19 cellular contexts compared by ENCODE assay signal in the genomic region with DNA sequence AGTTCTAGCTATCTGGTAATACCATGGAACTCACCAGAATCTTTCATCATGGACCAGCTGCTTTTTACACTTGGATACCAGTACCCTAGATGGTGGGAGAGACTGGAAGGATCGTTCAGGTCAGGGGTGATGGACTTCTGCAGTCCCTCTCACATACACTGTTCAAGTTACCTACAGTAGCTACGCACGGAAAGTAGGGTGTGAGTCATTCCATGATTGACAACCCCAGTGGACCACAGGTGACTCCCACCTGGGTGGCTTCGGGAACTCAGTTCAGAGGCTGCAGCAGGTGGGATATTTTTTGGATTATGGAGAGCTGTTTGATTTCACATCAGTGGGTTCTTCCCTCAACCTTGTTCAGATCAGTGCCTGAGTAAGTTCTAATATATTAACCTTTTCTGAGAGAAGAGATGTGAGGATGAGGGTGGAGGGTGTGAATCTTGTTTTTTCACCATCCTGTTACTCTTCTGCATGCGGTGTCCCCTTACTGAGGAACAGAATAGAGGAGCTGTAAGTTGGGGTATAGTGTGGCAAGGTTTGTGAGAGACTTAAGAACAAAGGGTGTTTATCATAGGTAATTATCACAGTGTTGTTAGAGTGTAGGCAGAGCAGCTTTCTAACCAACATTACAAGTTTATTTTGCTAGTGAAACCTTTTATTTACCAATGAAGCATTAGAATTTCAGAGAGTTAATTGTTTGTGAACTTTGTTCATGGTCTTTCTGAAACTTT. TPM values are rescaled to one million over a fixed set of nuclear protein-coding genes. Genes with fewer than 3 reads are reported as not detected.
DNase-seq lines count a peak whose midpoint lies in the region; ATAC-seq and TF ChIP-seq lines count a peak whose summit lies in the region.
"Had no signal": no experiment of that assay in that cellular context is flagged by ENCODE, and none has a peak within 500 bp of the region (broad histone marks: within the 10 kb centered on the region; RNA-seq: fewer than 3 reads in every experiment).

No MANE protein-coding gene starts in this region.

- peak overlapping the region; percentile 52 to 85 (median 74) for H3K4me3 Mint-ChIP-seq in CD4-positive, CD25-positive, alpha-beta regulatory T cell
- peak overlapping the region; percentile 62 for H3K4me3 Mint-ChIP-seq in CD4-positive, alpha-beta T cell
- peak overlapping the region; percentile 14 to 44 for H3K4me3 Mint-ChIP-seq in activated T-cell treated with anti-CD3 and anti-CD28 coated beads, Interleukin-2, amount 50 U/mL, for 72 hours
- H3K4me3 Mint-ChIP-seq in immature natural killer cell = peak overlapping the region; percentile 59 to 76 (median 70)
- H3K4me3 Mint-ChIP-seq: stimulated activated memory B cell treated with anti-CD40 and anti-IgM and Interleukin-4, amounts not matched to agents 10 μg/mL and 1 μg/mL and 100 μg/mL, for 72 hours had no signal

- H3K27me3 ChIP-seq in CD4-positive, CD25-positive, alpha-beta regulatory T cell (ENCODE audit: control insufficient read depth, insufficient read depth, low read length) = no peaks in the 10 kb centered on the region
- no peaks in the 10 kb centered on the region for H3K27me3 ChIP-seq in CD4-positive, alpha-beta T cell (ENCODE audit: control insufficient read depth, insufficient read depth, low read length)
- H3K27me3 ChIP-seq: neutrophil, right atrium auricular region, tibial nerve had no signal

- H3K9me3 Mint-ChIP-seq in CD4-positive, CD25-positive, alpha-beta regulatory T cell = peaks cover 0 to 2% (median 0%) of the 10 kb centered on the region in 7 donors
- no peaks in the 10 kb centered on the region for H3K9me3 Mint-ChIP-seq in CD4-positive, alpha-beta T cell
- H3K9me3 Mint-ChIP-seq in activated T-cell treated with anti-CD3 and anti-CD28 coated beads, Interleukin-2, amount 50 U/mL, for 72 hours = no peaks in the 10 kb centered on the region
- no peaks in the 10 kb centered on the region for H3K9me3 Mint-ChIP-seq in immature natural killer cell
- H3K9me3 Mint-ChIP-seq: stimulated activated memory B cell treated with anti-CD40 and anti-IgM and Interleukin-4, amounts not matched to agents 10 μg/mL and 1 μg/mL and 100 μg/mL, for 72 hours had no signal

- peaks cover 23% of the 10 kb centered on the region for H3K36me3 Mint-ChIP-seq in CD4-positive, CD25-positive, alpha-beta regulatory T cell
- H3K36me3 Mint-ChIP-seq in CD4-positive, alpha-beta T cell (ENCODE audit: low read depth) = peaks cover 50% of the 10 kb centered on the region
- peaks cover 11 to 20% of the 10 kb centered on the region in 2 donors for H3K36me3 Mint-ChIP-seq in activated T-cell treated with anti-CD3 and anti-CD28 coated beads, Interleukin-2, amount 50 U/mL, for 72 hours (ENCODE audit: insufficient read depth in 2 of 2)
- peaks cover 7 to 9% (median 9%) of the 10 kb centered on the region in 3 donors for H3K36me3 Mint-ChIP-seq in immature natural killer cell
- H3K36me3 Mint-ChIP-seq: stimulated activated memory B cell treated with anti-CD40 and anti-IgM and Interleukin-4, amounts not matched to agents 10 μg/mL and 1 μg/mL and 100 μg/mL, for 72 hours had no signal

- CTCF ChIA-PET in CD4-positive, alpha-beta T cell (lab: Charles Lee) = interaction anchor here (1.2 to 3.1 kb wide), 3 partner anchors 19 to 39 kb away, joined by 3 to 7 read pairs (median 5); a partner anchor contains a TSS

- POLR2A ChIA-PET in CD4-positive, alpha-beta T cell (lab: Charles Lee) = interaction anchor here (0.5 to 3.3 kb wide), 11 partner anchors 10 to 92 kb away, joined by 3 to 18 read pairs (median 4); no protein-coding TSS in a partner anchor

- H3K36me3 ChIP-seq in CD4-positive, CD25-positive, alpha-beta regulatory T cell (ENCODE audit: control insufficient read depth, insufficient read depth, low read length) = peaks cover 25% of the 10 kb centered on the region
- H3K36me3 ChIP-seq: left ventricle myocardium inferior, neutrophil, right atrium auricular region, tibial nerve had no signal

- H3K27ac Mint-ChIP-seq in CD4-positive, CD25-positive, alpha-beta regulatory T cell = peak overlapping the region; percentile 82 to 87 (median 85)
- peak overlapping the region; percentile 77 for H3K27ac Mint-ChIP-seq in CD4-positive, alpha-beta T cell
- peak overlapping the region; percentile 17 for H3K27ac Mint-ChIP-seq in activated T-cell treated with anti-CD3 and anti-CD28 coated beads, Interleukin-2, amount 50 U/mL, for 72 hours
- peak overlapping the region; percentile 58 to 97 (median 89) for H3K27ac Mint-ChIP-seq in immature natural killer cell
- H3K27ac Mint-ChIP-seq: stimulated activated memory B cell treated with anti-CD40 and anti-IgM and Interleukin-4, amounts not matched to agents 10 μg/mL and 1 μg/mL and 100 μg/mL, for 72 hours had no signal

- peaks cover 91% of the 10 kb centered on the region for H3K4me1 ChIP-seq in CD4-positive, CD25-positive, alpha-beta regulatory T cell (ENCODE audit: control insufficient read depth, insufficient read depth, low read length, poor library complexity, severe bottlenecking)
- H3K4me1 ChIP-seq: tibial nerve had no signal

- no peaks in the 10 kb centered on the region for H3K27me3 Mint-ChIP-seq in CD4-positive, CD25-positive, alpha-beta regulatory T cell
- H3K27me3 Mint-ChIP-seq in CD4-positive, alpha-beta T cell = no peaks in the 10 kb centered on the region
- H3K27me3 Mint-ChIP-seq in activated T-cell treated with anti-CD3 and anti-CD28 coated beads, Interleukin-2, amount 50 U/mL, for 72 hours (ENCODE audit: low read depth) = no peaks in the 10 kb centered on the region
- H3K27me3 Mint-ChIP-seq in immature natural killer cell (ENCODE audit: low read depth in 3 of 3) = peaks cover 0 to 34% (median 13%) of the 10 kb centered on the region in 3 donors

- DNase-seq in CD4-positive, CD25-positive, alpha-beta regulatory T cell = peak in 1 of 3 donors; percentile 39
- no peak for DNase-seq in CD4-positive, alpha-beta T cell
- DNase-seq in activated T-cell treated with anti-CD3 and anti-CD28 coated beads, Interleukin-2, amount 50 U/mL, for 72 hours = no peak
- no peak for DNase-seq in immature natural killer cell
- no peak for DNase-seq in activated gamma-delta T cell (lab: John Stamatoyannopoulos, UW)
- DNase-seq in NCI-H1092 (lab: John Stamatoyannopoulos, UW) = no peak
- no peak for DNase-seq in posterior cingulate gyrus
- DNase-seq: activated CD4-positive, alpha-beta T cell treated with anti-CD3 and anti-CD28 coated beads for 1 hour; AML-193; Calu3; left ventricle myocardium inferior; NCI-H1092 treated with DMSO at 0.1 percent for 48 hours; NCI-H2081; NCI-H510A had no signal

- peak overlapping the region; percentile 48 for H3K27ac ChIP-seq in CD4-positive, CD25-positive, alpha-beta regulatory T cell (ENCODE audit: insufficient read depth, low read length, poor library complexity, severe bottlenecking)
- no peak overlapping the region for H3K27ac ChIP-seq in CD4-positive, alpha-beta T cell (ENCODE audit: low read depth, low read length)
- H3K27ac ChIP-seq: neutrophil, right atrium auricular region, SK-N-MC, tibial nerve had no signal

- TF ChIP-seq CTCF in CD4-positive, alpha-beta T cell (IDR thresholded peaks at IDR 0.05) = no peak

- peaks cover 43 to 57% (median 52%) of the 10 kb centered on the region in 4 donors for H3K4me1 Mint-ChIP-seq in CD4-positive, CD25-positive, alpha-beta regulatory T cell
- peaks cover 54% of the 10 kb centered on the region for H3K4me1 Mint-ChIP-seq in CD4-positive, alpha-beta T cell (ENCODE audit: low read depth)
- H3K4me1 Mint-ChIP-seq in activated T-cell treated with anti-CD3 and anti-CD28 coated beads, Interleukin-2, amount 50 U/mL, for 72 hours (ENCODE audit: low read depth) = no peaks in the 10 kb centered on the region
- H3K4me1 Mint-ChIP-seq in immature natural killer cell = no peaks in the 10 kb centered on the region
- H3K4me1 Mint-ChIP-seq: stimulated activated memory B cell treated with anti-CD40 and anti-IgM and Interleukin-4, amounts not matched to agents 10 μg/mL and 1 μg/mL and 100 μg/mL, for 72 hours had no signal

- no peaks in the 10 kb centered on the region for H3K9me3 ChIP-seq in CD4-positive, CD25-positive, alpha-beta regulatory T cell (ENCODE audit: control insufficient read depth in 2 of 2, low read length in 2 of 2)
- no peaks in the 10 kb centered on the region for H3K9me3 ChIP-seq in CD4-positive, alpha-beta T cell (ENCODE audit: control insufficient read depth, low read length)
- H3K9me3 ChIP-seq: left ventricle myocardium inferior, neutrophil, right atrium auricular region, tibial nerve had no signal

- intact Hi-C loops in CD4-positive, alpha-beta T cell (cut with DNase I, micrococcal nuclease) = no loop called here
- intact Hi-C loops in posterior cingulate gyrus (cut with DNase I) = no loop called here

- peak overlapping the region; percentile 64 for H3K4me3 ChIP-seq in CD4-positive, CD25-positive, alpha-beta regulatory T cell (ENCODE audit: low read depth, low read length)
- H3K4me3 ChIP-seq: left ventricle myocardium inferior, right atrium auricular region, SK-N-MC, tibial nerve had no signal

- peak; percentile 46 for ATAC-seq in CD4-positive, CD25-positive, alpha-beta regulatory T cell (ENCODE audit: low read depth in 2 of 2)
- peak; percentile 48 for ATAC-seq in CD4-positive, alpha-beta T cell (ENCODE audit: poor library complexity)
- ATAC-seq in activated T-cell treated with anti-CD3 and anti-CD28 coated beads, Interleukin-2, amount 50 U/mL, for 72 hours (replicated peaks in 1 of 2) = peak; percentile 52 to 60
- ATAC-seq: stimulated activated memory B cell treated with anti-CD40 and anti-IgM and Interleukin-4, amounts not matched to agents 10 μg/mL and 1 μg/mL and 100 μg/mL, for 72 hours had no signal

RNA-seq across cellular contexts. Expression of a gene that starts 39.6 kb away (rescaled TPM):
- 457 TPM for total RNA-seq in CD4-positive, CD25-positive, alpha-beta regulatory T cell
- 100 to 1,000 TPM; 194 to 221 (median 199) TPM for polyA plus RNA-seq in CD4-positive, CD25-positive, alpha-beta regulatory T cell
- 100 to 1,000 TPM; 378 to 385 TPM for total RNA-seq in CD4-positive, alpha-beta T cell
- 100 to 1,000 TPM; 127 to 143 TPM for total RNA-seq in activated T-cell treated with anti-CD3 and anti-CD28 coated beads, Interleukin-2, amount 50 U/mL, for 72 hours
- 100 to 1,000 TPM; 231 to 451 (median 335) TPM for polyA plus RNA-seq in immature natural killer cell

Comparison
In these comparisons a context has a peak if more than half of its experiments do, and no peak if none do; other contexts are left out.
1. H3K27ac Mint-ChIP-seq: peak in every context shown above with its lines; median percentile 89 in immature natural killer cell; 85 in CD4-positive, CD25-positive, alpha-beta regulatory T cell; 77 in CD4-positive, alpha-beta T cell; 17 in activated T-cell treated with anti-CD3 and anti-CD28 coated beads, Interleukin-2, amount 50 U/mL, for 72 hours.